18 cellular contexts compared by ENCODE assay signal in the genomic region with DNA sequence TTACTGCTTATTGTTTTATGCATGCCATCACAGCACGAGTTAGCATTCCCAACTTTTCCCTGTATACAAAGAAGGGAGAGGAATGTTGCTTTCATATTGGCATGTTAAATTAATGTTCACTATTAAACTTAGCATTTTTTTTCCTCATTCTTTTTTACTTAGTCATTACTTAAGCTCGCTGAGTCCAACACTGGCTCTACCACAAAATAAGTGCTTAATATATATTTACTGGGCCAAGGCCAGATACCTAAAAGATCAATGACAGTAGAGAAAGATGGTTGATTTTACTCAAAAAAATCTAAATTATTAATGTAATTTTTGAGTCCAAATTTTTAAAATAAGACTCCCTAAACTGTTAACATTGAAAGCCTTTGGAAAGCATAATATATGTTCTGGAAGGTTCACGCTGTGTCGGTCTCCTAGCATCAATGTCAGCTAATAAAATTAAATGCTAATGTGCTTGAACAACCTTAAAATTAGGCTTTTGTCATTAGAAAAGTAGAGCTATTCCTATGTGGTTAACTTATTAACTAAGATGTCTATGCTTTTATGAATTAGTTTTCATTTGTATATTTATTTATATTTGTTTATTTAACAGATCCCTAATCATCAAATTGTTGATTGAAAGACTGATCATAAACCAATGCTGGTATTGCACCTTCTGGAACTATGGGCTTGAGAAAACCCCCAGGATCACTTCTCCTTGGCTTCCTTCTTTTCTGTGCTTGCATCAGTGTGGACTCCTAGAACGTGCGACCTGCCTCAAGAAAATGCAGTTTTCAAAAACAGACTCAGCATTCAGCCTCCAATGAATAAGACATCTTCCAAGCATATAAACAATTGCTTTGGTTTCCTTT. TPM values are rescaled to one million over a fixed set of nuclear protein-coding genes. Genes with fewer than 3 reads are reported as not detected.
DNase-seq lines count a peak whose midpoint lies in the region; TF ChIP-seq lines count a peak whose summit lies in the region.
"Had no signal": no experiment of that assay in that cellular context is flagged by ENCODE, and none has a peak within 500 bp of the region (broad histone marks: within the 10 kb centered on the region; RNA-seq: fewer than 3 reads in every experiment).

No MANE protein-coding gene starts in this region.

- H3K4me1 Mint-ChIP-seq in osteocyte (ENCODE audit: unreplicated experiment), result peaks cover 79% of the 10 kb centered on the region
- H3K4me1 Mint-ChIP-seq: activated naive CD4-positive, alpha-beta T cell treated with anti-CD3 and anti-CD28 coated beads, Interleukin-2, amount 50 U/mL, for 24 hours had no signal

- H3K9me3 ChIP-seq in adipocyte (ENCODE audit: control insufficient read depth, low read length), result no peaks in the 10 kb centered on the region
- H3K9me3 ChIP-seq: HAP-1 had no signal

- no peak overlapping the region for H3K4me3 Mint-ChIP-seq in osteocyte (ENCODE audit: unreplicated experiment)
- H3K4me3 Mint-ChIP-seq: activated naive CD4-positive, alpha-beta T cell treated with anti-CD3 and anti-CD28 coated beads, Interleukin-2, amount 50 U/mL, for 24 hours; memory B cell had no signal

- no peaks in the 10 kb centered on the region for H3K27me3 Mint-ChIP-seq in osteocyte (ENCODE audit: unreplicated experiment)

- H3K27me3 ChIP-seq in adipocyte (replicated peaks; ENCODE audit: control insufficient read depth, insufficient read depth, low read length), result no peaks in the 10 kb centered on the region

- TF ChIP-seq CTCF in fibroblast of pulmonary artery (IDR thresholded peaks at IDR 0.05; ENCODE audit: low read length, missing control alignments), result no peak
- no peak for TF ChIP-seq CTCF in osteocyte (IDR thresholded peaks at IDR 0.05)

- H3K4me3 ChIP-seq in adipocyte (ENCODE audit: low read length) (no peak overlapping the region), fibroblast of pulmonary artery (replicated peaks; ENCODE audit: low read depth, low read length) (no peak overlapping the region)
- H3K4me3 ChIP-seq: HAP-1 had no signal

- H3K4me1 ChIP-seq in adipocyte (ENCODE audit: control insufficient read depth, insufficient read depth, low read length), result peaks cover 7% of the 10 kb centered on the region

- DNase-seq in EH (ENCODE audit: low read depth) (peak; percentile 76), adipocyte (ENCODE audit: low read depth) (peak; percentile 40), fibroblast of pulmonary artery (ENCODE audit: low read depth) (peak; percentile 44), osteocyte (ENCODE audit: extremely low spot score, unreplicated experiment) (no peak), cerebellar nuclear complex (lab: John Stamatoyannopoulos, UW) (no peak), OCI-M1 (lab: John Stamatoyannopoulos, UW) (no peak)
- DNase-seq in activated CD4-positive, alpha-beta T cell treated with anti-CD3 and anti-CD28 coated beads, Interleukin-2, amount 50 U/mL, for 1 hour, result no peak
- DNase-seq in effector CD8-positive, alpha-beta T cell (lab: John Stamatoyannopoulos, UW), result no peak
- DNase-seq: activated CD4-positive, CD25-positive, alpha-beta regulatory T cell; activated CD8-positive, alpha-beta memory T cell treated with anti-CD3 and anti-CD28 coated beads, Interleukin-2, amount 50 U/mL, for 48 hours; central memory CD4-positive, alpha-beta T cell; DND-41; erythroblast; Karpas-422; stimulated activated CD4-positive, alpha-beta T cell treated with anti-CD3 and anti-CD28 coated beads, Interleukin-12 subunit alpha, Interleukin-12 subunit beta, amount 100 ng/mL, for 4 hours had no signal

- H3K27ac Mint-ChIP-seq in osteocyte (ENCODE audit: unreplicated experiment), result peak overlapping the region; percentile 71
- H3K27ac Mint-ChIP-seq: activated naive CD4-positive, alpha-beta T cell treated with anti-CD3 and anti-CD28 coated beads, Interleukin-2, amount 50 U/mL, for 24 hours; memory B cell had no signal

- peaks cover 79% of the 10 kb centered on the region for H3K36me3 ChIP-seq in adipocyte (ENCODE audit: control insufficient read depth, insufficient read depth, low read length, severe bottlenecking)

- H3K36me3 Mint-ChIP-seq in osteocyte (ENCODE audit: unreplicated experiment), result peaks cover 60% of the 10 kb centered on the region
- H3K36me3 Mint-ChIP-seq: activated naive CD4-positive, alpha-beta T cell treated with anti-CD3 and anti-CD28 coated beads, Interleukin-2, amount 50 U/mL, for 24 hours; memory B cell had no signal

- H3K9ac ChIP-seq in adipocyte (ENCODE audit: low read length), result no peak overlapping the region

- H3K9me3 Mint-ChIP-seq in osteocyte (ENCODE audit: unreplicated experiment), result no peaks in the 10 kb centered on the region
- H3K9me3 Mint-ChIP-seq: activated naive CD4-positive, alpha-beta T cell treated with anti-CD3 and anti-CD28 coated beads, Interleukin-2, amount 50 U/mL, for 24 hours; memory B cell had no signal

RNA-seq across cellular contexts. Expression of a gene that starts 14.1 kb away (rescaled TPM):
- total RNA-seq in osteocyte, result 812 and 849 TPM in 2 replicates

Comparison
In these comparisons a context has a peak if more than half of its experiments do, and no peak if none do; other contexts are left out.
1. DNase-seq: peak in EH (single experiment), adipocyte (single experiment) and fibroblast of pulmonary artery (single experiment); none in osteocyte (single experiment), cerebellar nuclear complex (0 of 2), OCI-M1 (single experiment), activated CD4-positive, alpha-beta T cell treated with anti-CD3 and anti-CD28 coated beads, Interleukin-2, amount 50 U/mL, for 1 hour (single experiment) and effector CD8-positive, alpha-beta T cell (single experiment).